In the genomic region with DNA sequence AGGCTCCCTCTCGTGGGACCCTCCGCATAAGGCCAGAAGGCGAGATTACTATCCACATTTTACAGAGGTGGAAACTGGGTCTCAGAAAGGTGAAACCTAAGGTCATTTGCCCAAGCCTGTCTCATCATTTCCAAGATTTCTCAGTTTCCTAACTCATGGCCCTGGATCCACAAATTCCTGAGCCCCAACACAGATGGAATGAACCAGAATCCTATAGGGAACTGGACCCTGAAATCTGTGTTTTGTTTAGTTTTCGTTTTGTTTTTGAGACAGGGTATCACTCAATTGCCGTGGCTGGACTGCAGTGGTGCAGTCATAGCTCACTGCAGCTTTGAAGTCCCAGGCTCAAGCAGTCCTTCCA, we compare ENCODE assay signal across 10 cellular contexts. TPM values are rescaled to one million over a fixed set of nuclear protein-coding genes. Genes with fewer than 3 reads are reported as not detected.
A peak's percentile ranks its signal among the peaks of the same experiment; 100 is the strongest.
DNase-seq lines count a peak whose midpoint lies in the region; ATAC-seq and TF ChIP-seq lines count a peak whose summit lies in the region.
"Had no signal": no experiment of that assay in that cellular context is flagged by ENCODE, and none has a peak within 500 bp of the region (broad histone marks: within the 10 kb centered on the region; RNA-seq: fewer than 3 reads in every experiment).

No MANE protein-coding gene starts in this region.

- H3K36me3 ChIP-seq in H7 (replicated peaks; ENCODE audit: control insufficient read depth, insufficient read depth, low read length), result no peaks in the 10 kb centered on the region
- H3K36me3 ChIP-seq in neuron (ENCODE audit: insufficient read depth, low read length), result no peaks in the 10 kb centered on the region
- no peaks in the 10 kb centered on the region for H3K36me3 ChIP-seq in PC-3 (ENCODE audit: low read depth, low read length)

- H3K27ac ChIP-seq in coronary artery (no peak overlapping the region), PC-3 (ENCODE audit: low read length) (no peak overlapping the region)

- no peaks in the 10 kb centered on the region for H4K20me1 ChIP-seq in PC-3 (ENCODE audit: low read length)

- BruUV-seq in PC-3 (replicated peaks; lab: Mats Ljungman, UMichigan), result no TSS peak

- no peak for TF ChIP-seq CTCF in AG04449 (IDR thresholded peaks at IDR 0.05; ENCODE audit: insufficient read depth, low read length, missing control alignments)
- TF ChIP-seq CTCF in coronary artery (IDR thresholded peaks at IDR 0.05), result no peak
- TF ChIP-seq CTCF in PC-3 (conservative IDR thresholded peaks at IDR 0.05; ENCODE audit: low read depth, low read length), result no peak

- H3K4me3 ChIP-seq in AG04449 (ENCODE audit: low read depth, low read length) (peak overlapping the region; percentile 40), H7 (ENCODE audit: insufficient read depth, low read depth, low read length) (peak overlapping the region; percentile 3; the same call in 1 of the 2 replicates), coronary artery (peak overlapping the region; percentile 68), neuron (ENCODE audit: low read length) (peak overlapping the region; percentile 30), PC-3 (ENCODE audit: low read length) (no peak overlapping the region)

- H3K79me2 ChIP-seq in PC-3 (ENCODE audit: low read length), result no peaks in the 10 kb centered on the region

- no peaks in the 10 kb centered on the region for H3K9me2 ChIP-seq in PC-3 (replicated peaks; ENCODE audit: low read length)

- H3K27me3 ChIP-seq in H7 (ENCODE audit: control insufficient read depth, insufficient read depth, low read length) (peaks cover 23% of the 10 kb centered on the region), neuron (ENCODE audit: insufficient read depth, low read length) (peaks cover 22% of the 10 kb centered on the region), PC-3 (ENCODE audit: low read length) (no peaks in the 10 kb centered on the region)

- H3F3A ChIP-seq in PC-3 (ENCODE audit: low read length, unreplicated experiment), result no peaks in the 10 kb centered on the region

- DNase-seq in AG04449 (ENCODE audit: low read depth, low spot score) (no peak), H7 (no peak), coronary artery (ENCODE audit: low spot score) (no peak), PC-3 (no peak)
- DNase-seq: NK-92 treated with Interleukin-12 subunit alpha and Interleukin-12 subunit beta, amount 100 ng/mL, for 24 hours had no signal

- intact Hi-C loops in PC-3 (cut with micrococcal nuclease), result no loop called here

- H3K9me3 ChIP-seq in neuron (ENCODE audit: low read length), result no peaks in the 10 kb centered on the region
- H3K9me3 ChIP-seq in PC-3 (ENCODE audit: low read length), result no peaks in the 10 kb centered on the region

- H3K9ac ChIP-seq in PC-3 (ENCODE audit: low read length), result no peak overlapping the region

- H3K4me2 ChIP-seq in PC-3 (ENCODE audit: low read length), result no peak overlapping the region

- H2AFZ ChIP-seq in neuron (ENCODE audit: low read depth, low read length) (no peak overlapping the region), PC-3 (ENCODE audit: low read length) (no peak overlapping the region)

- CTCF ChIA-PET in AG04449 (lab: Yijun Ruan, JAX), result interaction anchor here (1.3 kb wide), 1 partner anchor 47 kb away, joined by 4 read pairs; no protein-coding TSS in a partner anchor
- CTCF ChIA-PET in PC-3 (lab: Charles Lee), result no interaction called here

- ATAC-seq in HG02678 (IDR thresholded peaks at IDR 0.05; ENCODE audit: unreplicated experiment), result no peak
- no peak for ATAC-seq in HG03039 (IDR thresholded peaks at IDR 0.05; ENCODE audit: unreplicated experiment)
- no peak for ATAC-seq in PC-3
- no peak for ATAC-seq in GM18502 (IDR thresholded peaks at IDR 0.05; ENCODE audit: poor library complexity, unreplicated experiment)

- H3K4me1 ChIP-seq in neuron (ENCODE audit: insufficient read depth, low read length) (peaks cover 15% of the 10 kb centered on the region), PC-3 (ENCODE audit: insufficient read depth, low read length) (no peaks in the 10 kb centered on the region)

- POLR2A ChIA-PET in AG04449 (lab: Yijun Ruan, JAX), result interaction anchor here (0.6 kb wide), 1 partner anchor 213 kb away, joined by 3 read pairs; no protein-coding TSS in a partner anchor
- POLR2A ChIA-PET in PC-3 (lab: Charles Lee; ENCODE audit: unreplicated experiment), result no interaction called here

RNA-seq across cellular contexts. Expression of gene GNG7, which starts 0.6 kb away (rescaled TPM):
- total RNA-seq in H7 (2014; rRNA removed; shearing (Covaris generic)), result 1.1 and 1.5 TPM in 2 replicates
- total RNA-seq in PC-3 (2014; rRNA removed), result 1.1 and 1.2 TPM in 2 replicates
- total RNA-seq: LHCN-M2 had no signal

RNA-seq across cellular contexts. Expression of gene DIRAS1, which starts 18.1 kb away (rescaled TPM):
- total RNA-seq in H7 (2014; rRNA removed; shearing (Covaris generic)), result 8.2 and 12.2 TPM in 2 replicates
- 1.7 and 2.0 TPM in 2 replicates for total RNA-seq in PC-3 (2014; rRNA removed)

RNA-seq across cellular contexts. Expression of gene SLC39A3, which starts 36.8 kb away (rescaled TPM):
- 42.5 and 45.8 TPM in 2 replicates for total RNA-seq in H7 (2014; rRNA removed; shearing (Covaris generic))
- 87.4 and 92.4 TPM in 2 replicates for total RNA-seq in PC-3 (2014; rRNA removed)
